In genomic region chr4:153207561-153207960, GRCh38 we compare ENCODE assay signal across 1 cellular context.
TF ChIP-seq lines count a peak whose summit lies in the region.

No MANE protein-coding gene starts in this region.

TF ChIP-seq in GM23338, 12 proteins besides CTCF, POLR2A, EP300 and RAD21 (continued from another document):
- no peak for TF ChIP-seq ZNF462 (CRISPR knock-in tag; IDR thresholded peaks at IDR 0.05)
- TF ChIP-seq ZNF114 (CRISPR knock-in tag; IDR thresholded peaks at IDR 0.05): no peak
- TF ChIP-seq CREB1 (CRISPR knock-in tag; IDR thresholded peaks at IDR 0.05; ENCODE audit: low read depth): no peak
- no peak for TF ChIP-seq ZNF331 (CRISPR knock-in tag; IDR thresholded peaks at IDR 0.05; ENCODE audit: low read depth)
- TF ChIP-seq STAT1 (IDR thresholded peaks at IDR 0.05; ENCODE audit: unreplicated experiment): no peak
- TF ChIP-seq ETS1 (IDR thresholded peaks at IDR 0.05): no peak
- no peak for TF ChIP-seq EZH2 (IDR thresholded peaks at IDR 0.05; ENCODE audit: low read depth, unreplicated experiment)
